In genomic region chr17:4499431-4500187, GRCh38 we compare ENCODE assay signal across 1 cellular context.
TF ChIP-seq lines count a peak whose summit lies in the region.

No MANE protein-coding gene starts in this region.

TF ChIP-seq in HepG2, 621 proteins besides CTCF, POLR2A, EP300 and RAD21:
- peak; percentile 94 for TF ChIP-seq ZNF800 (CRISPR knock-in tag; IDR thresholded peaks at IDR 0.05)
- 0 out of 2 replicates have a peak, but pooled peaks have one; percentile 11 for TF ChIP-seq ZNF687 (CRISPR knock-in tag; IDR thresholded peaks at IDR 0.05)
- no peak for TF ChIP-seq ZNF629 (CRISPR knock-in tag; conservative IDR thresholded peaks at IDR 0.05)
